ENCODE assay signal across 14 cellular contexts in the genomic region with DNA sequence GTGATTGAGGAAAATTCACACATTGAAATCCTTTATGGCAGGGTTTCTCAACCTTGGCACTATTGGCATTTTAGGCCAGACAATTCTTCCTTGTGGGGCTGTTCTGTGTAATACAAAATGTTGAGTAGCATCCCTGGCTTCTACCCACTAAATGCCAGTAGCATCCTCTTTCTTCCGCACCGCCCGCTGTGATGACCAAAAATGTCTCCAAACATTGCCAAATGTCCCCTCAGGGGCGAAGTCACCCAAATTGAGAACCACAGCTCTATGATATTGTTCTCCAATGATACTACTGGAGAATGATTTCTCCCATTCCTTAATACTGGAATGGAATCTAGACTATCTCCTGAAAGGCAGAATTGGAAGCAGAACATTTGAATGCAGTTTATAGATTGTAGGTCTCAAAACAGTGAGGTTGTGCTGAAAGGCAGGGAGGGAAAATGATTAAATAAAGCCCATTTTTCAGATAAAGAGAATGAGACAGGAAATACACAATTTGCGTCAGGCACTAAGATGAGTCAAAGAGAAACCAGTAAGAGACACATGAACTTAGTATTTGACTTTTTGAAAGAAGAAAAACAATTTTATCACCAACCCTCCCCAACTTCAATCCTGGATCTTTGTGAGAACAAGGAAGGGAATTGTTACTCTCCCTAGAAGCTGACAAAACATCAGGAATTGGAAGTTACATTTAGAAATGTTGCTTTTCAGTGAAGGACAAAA.
DNase-seq lines count a peak whose midpoint lies in the region; ATAC-seq lines count a peak whose summit lies in the region.
"Had no signal": no experiment of that assay in that cellular context is flagged by ENCODE, and none has a peak within 500 bp of the region (broad histone marks: within the 10 kb centered on the region; RNA-seq: fewer than 3 reads in every experiment).

No MANE protein-coding gene starts in this region.

- peaks cover 11% of the 10 kb centered on the region for H3K36me3 Mint-ChIP-seq in activated naive CD4-positive, alpha-beta T cell treated with anti-CD3 and anti-CD28 coated beads, Interleukin-2, amount 10 ng/mL, durations not matched to agents 7 days and 5 days
- H3K36me3 Mint-ChIP-seq in activated T-helper 1 cell treated with anti-CD3 and anti-CD28 coated beads, Interleukin-12 subunit alpha, Interleukin-12 subunit beta, Interleukin-2, Interleukin-4 antibody, amounts not matched to agents 30 ng/mL and 10 ng/mL and 1 ng/mL, durations not matched to agents 14 hours and 24 hours and 36 hours (ENCODE audit: low read depth), result peaks cover 13% of the 10 kb centered on the region
- H3K36me3 Mint-ChIP-seq in stimulated activated memory B cell treated with anti-CD40 and anti-IgM and Interleukin-4, amounts not matched to agents 10 μg/mL and 1 μg/mL and 100 μg/mL, for 72 hours, result no peaks in the 10 kb centered on the region

- ATAC-seq in HG03175 (IDR thresholded peaks at IDR 0.05; ENCODE audit: unreplicated experiment) (peak; percentile 66), HG03571 (IDR thresholded peaks at IDR 0.05; ENCODE audit: unreplicated experiment) (no peak)
- peak; percentile 66 for ATAC-seq in stimulated activated naive CD8-positive, alpha-beta T cell treated with anti-CD3 and anti-CD28 coated beads, Interleukin-15, amount 100 ng/mL, for 72 hours
- ATAC-seq in stimulated activated memory B cell treated with anti-CD40 and anti-IgM and Interleukin-4, amounts not matched to agents 10 μg/mL and 1 μg/mL and 100 μg/mL, for 72 hours, result no peak
- ATAC-seq: GM23338, left colon had no signal

- no peaks in the 10 kb centered on the region for H3K27me3 Mint-ChIP-seq in activated naive CD4-positive, alpha-beta T cell treated with anti-CD3 and anti-CD28 coated beads, Interleukin-2, amount 10 ng/mL, durations not matched to agents 7 days and 5 days
- H3K27me3 Mint-ChIP-seq in activated T-helper 1 cell treated with anti-CD3 and anti-CD28 coated beads, Interleukin-12 subunit alpha, Interleukin-12 subunit beta, Interleukin-2, Interleukin-4 antibody, amounts not matched to agents 30 ng/mL and 10 ng/mL and 1 ng/mL, durations not matched to agents 14 hours and 24 hours and 36 hours (ENCODE audit: insufficient read depth), result no peaks in the 10 kb centered on the region
- no peaks in the 10 kb centered on the region for H3K27me3 Mint-ChIP-seq in stimulated activated naive CD8-positive, alpha-beta T cell treated with anti-CD3 and anti-CD28 coated beads, Interleukin-15, amount 100 ng/mL, for 72 hours
- H3K27me3 Mint-ChIP-seq in stimulated activated memory B cell treated with anti-CD40 and anti-IgM and Interleukin-4, amounts not matched to agents 10 μg/mL and 1 μg/mL and 100 μg/mL, for 72 hours, result no peaks in the 10 kb centered on the region

- intact Hi-C loops in activated T-helper 1 cell treated with anti-CD3 and anti-CD28 coated beads, Interleukin-12 subunit alpha, Interleukin-12 subunit beta, Interleukin-2, Interleukin-4 antibody, amounts not matched to agents 30 ng/mL and 10 ng/mL and 1 ng/mL, durations not matched to agents 14 hours and 24 hours and 36 hours (cut with micrococcal nuclease), result loop anchor here (1.0 to 10.0 kb wide), 6 partner anchors 67 to 697 kb away; a partner anchor contains a TSS

- CTCF ChIA-PET in activated naive CD4-positive, alpha-beta T cell treated with anti-CD3 and anti-CD28 coated beads, Interleukin-2, amount 10 ng/mL, durations not matched to agents 7 days and 5 days (lab: Charles Lee), result no interaction called here

- H3K4me3 Mint-ChIP-seq in activated naive CD4-positive, alpha-beta T cell treated with anti-CD3 and anti-CD28 coated beads, Interleukin-2, amount 10 ng/mL, durations not matched to agents 7 days and 5 days, result peak overlapping the region; percentile 54
- peak overlapping the region; percentile 50 for H3K4me3 Mint-ChIP-seq in activated T-helper 1 cell treated with anti-CD3 and anti-CD28 coated beads, Interleukin-12 subunit alpha, Interleukin-12 subunit beta, Interleukin-2, Interleukin-4 antibody, amounts not matched to agents 30 ng/mL and 10 ng/mL and 1 ng/mL, durations not matched to agents 14 hours and 24 hours and 36 hours
- H3K4me3 Mint-ChIP-seq in stimulated activated naive CD8-positive, alpha-beta T cell treated with anti-CD3 and anti-CD28 coated beads, Interleukin-15, amount 100 ng/mL, for 72 hours, result peak overlapping the region in 1 of 2 donors; percentile 69
- no peak overlapping the region for H3K4me3 Mint-ChIP-seq in stimulated activated memory B cell treated with anti-CD40 and anti-IgM and Interleukin-4, amounts not matched to agents 10 μg/mL and 1 μg/mL and 100 μg/mL, for 72 hours
- H3K4me3 Mint-ChIP-seq: GM23338 had no signal

- H3K9me3 Mint-ChIP-seq in activated naive CD4-positive, alpha-beta T cell treated with anti-CD3 and anti-CD28 coated beads, Interleukin-2, amount 10 ng/mL, durations not matched to agents 7 days and 5 days, result peaks cover 2% of the 10 kb centered on the region
- H3K9me3 Mint-ChIP-seq in activated T-helper 1 cell treated with anti-CD3 and anti-CD28 coated beads, Interleukin-12 subunit alpha, Interleukin-12 subunit beta, Interleukin-2, Interleukin-4 antibody, amounts not matched to agents 30 ng/mL and 10 ng/mL and 1 ng/mL, durations not matched to agents 14 hours and 24 hours and 36 hours, result peaks cover 5% of the 10 kb centered on the region
- peaks cover 0 to 9% of the 10 kb centered on the region in 2 donors for H3K9me3 Mint-ChIP-seq in stimulated activated naive CD8-positive, alpha-beta T cell treated with anti-CD3 and anti-CD28 coated beads, Interleukin-15, amount 100 ng/mL, for 72 hours
- H3K9me3 Mint-ChIP-seq in stimulated activated memory B cell treated with anti-CD40 and anti-IgM and Interleukin-4, amounts not matched to agents 10 μg/mL and 1 μg/mL and 100 μg/mL, for 72 hours, result no peaks in the 10 kb centered on the region
- H3K9me3 Mint-ChIP-seq: GM23338 had no signal

- no peak for DNase-seq in activated naive CD4-positive, alpha-beta T cell treated with anti-CD3 and anti-CD28 coated beads, Interleukin-2, amount 10 ng/mL, durations not matched to agents 7 days and 5 days
- no peak for DNase-seq in activated naive CD4-positive, alpha-beta T cell (lab: John Stamatoyannopoulos, UW)
- DNase-seq in activated T-helper 1 cell treated with anti-CD3 and anti-CD28 coated beads, Interleukin-12 subunit alpha, Interleukin-12 subunit beta, Interleukin-2, Interleukin-4 antibody, amounts not matched to agents 30 ng/mL and 10 ng/mL and 1 ng/mL, durations not matched to agents 14 hours and 24 hours and 36 hours (ENCODE audit: low spot score), result no peak
- DNase-seq in stimulated activated naive CD8-positive, alpha-beta T cell treated with anti-CD3 and anti-CD28 coated beads, Interleukin-15, amount 100 ng/mL, for 72 hours, result no peak
- DNase-seq in NCI-H1105 (lab: John Stamatoyannopoulos, UW), result no peak
- DNase-seq: erythroblast, left colon, NCI-H2029 treated with DMSO at 0.1 percent for 48 hours, tibial artery had no signal

- peak overlapping the region; percentile 96 for H3K27ac Mint-ChIP-seq in activated naive CD4-positive, alpha-beta T cell treated with anti-CD3 and anti-CD28 coated beads, Interleukin-2, amount 10 ng/mL, durations not matched to agents 7 days and 5 days
- H3K27ac Mint-ChIP-seq in activated T-helper 1 cell treated with anti-CD3 and anti-CD28 coated beads, Interleukin-12 subunit alpha, Interleukin-12 subunit beta, Interleukin-2, Interleukin-4 antibody, amounts not matched to agents 30 ng/mL and 10 ng/mL and 1 ng/mL, durations not matched to agents 14 hours and 24 hours and 36 hours, result peak overlapping the region; percentile 92
- H3K27ac Mint-ChIP-seq in stimulated activated naive CD8-positive, alpha-beta T cell treated with anti-CD3 and anti-CD28 coated beads, Interleukin-15, amount 100 ng/mL, for 72 hours, result peak overlapping the region; percentile 64 to 97
- H3K27ac Mint-ChIP-seq in stimulated activated memory B cell treated with anti-CD40 and anti-IgM and Interleukin-4, amounts not matched to agents 10 μg/mL and 1 μg/mL and 100 μg/mL, for 72 hours, result no peak overlapping the region
- H3K27ac Mint-ChIP-seq: GM23338, progenitor cell of endocrine pancreas had no signal

- H3K4me1 Mint-ChIP-seq in activated naive CD4-positive, alpha-beta T cell treated with anti-CD3 and anti-CD28 coated beads, Interleukin-2, amount 10 ng/mL, durations not matched to agents 7 days and 5 days, result peaks cover 70% of the 10 kb centered on the region
- peaks cover 66% of the 10 kb centered on the region for H3K4me1 Mint-ChIP-seq in activated T-helper 1 cell treated with anti-CD3 and anti-CD28 coated beads, Interleukin-12 subunit alpha, Interleukin-12 subunit beta, Interleukin-2, Interleukin-4 antibody, amounts not matched to agents 30 ng/mL and 10 ng/mL and 1 ng/mL, durations not matched to agents 14 hours and 24 hours and 36 hours (ENCODE audit: low read depth)
- H3K4me1 Mint-ChIP-seq in stimulated activated naive CD8-positive, alpha-beta T cell treated with anti-CD3 and anti-CD28 coated beads, Interleukin-15, amount 100 ng/mL, for 72 hours, result peaks cover 38% of the 10 kb centered on the region
- H3K4me1 Mint-ChIP-seq in stimulated activated memory B cell treated with anti-CD40 and anti-IgM and Interleukin-4, amounts not matched to agents 10 μg/mL and 1 μg/mL and 100 μg/mL, for 72 hours, result peaks cover 7% of the 10 kb centered on the region

Comparison
In these comparisons a context has a peak if more than half of its experiments do, and no peak if none do; other contexts are left out.
1. ATAC-seq: peak in HG03175 (single experiment) and stimulated activated naive CD8-positive, alpha-beta T cell treated with anti-CD3 and anti-CD28 coated beads, Interleukin-15, amount 100 ng/mL, for 72 hours (single experiment); none in stimulated activated memory B cell treated with anti-CD40 and anti-IgM and Interleukin-4, amounts not matched to agents 10 μg/mL and 1 μg/mL and 100 μg/mL, for 72 hours (single experiment) and HG03571 (single experiment).